ENCODE assay signal across 14 cellular contexts in genomic region chr2:113407446-113408099, GRCh38. TPM values are rescaled to one million over a fixed set of nuclear protein-coding genes. Genes with fewer than 3 reads are reported as not detected.
DNase-seq lines count a peak whose midpoint lies in the region; ATAC-seq, FAIRE-seq and TF ChIP-seq lines count a peak whose summit lies in the region.
"Had no signal": no experiment of that assay in that cellular context is flagged by ENCODE, and none has a peak within 500 bp of the region (broad histone marks: within the 10 kb centered on the region; RNA-seq: fewer than 3 reads in every experiment).

No MANE protein-coding gene starts in this region.

- no peaks in the 10 kb centered on the region for H3K9me1 ChIP-seq in keratinocyte (ENCODE audit: control insufficient read depth, extremely low read depth, insufficient read depth, low read length)

- 60 to 70% (median 65%) methylated on average over 3 of the region's 3 CpGs for WGBS in psoas muscle, 3 donors

- H3K4me1 Mint-ChIP-seq in IgD-negative memory B cell = peaks cover 24 to 34% (median 27%) of the 10 kb centered on the region in 3 donors
- no peaks in the 10 kb centered on the region for H3K4me1 Mint-ChIP-seq in activated T-helper 17 cell treated with anti-CD3 and anti-CD28 coated beads, Interleukin-2, amount 50 U/mL, for 72 hours

- dilution Hi-C loops in keratinocyte (cut with MboI; ENCODE audit: extremely low pct_ligation_motif_present, low sequenced_read_pairs) = no loop called here

- H3K36me3 ChIP-seq in adipocyte (ENCODE audit: control insufficient read depth, insufficient read depth, low read length, severe bottlenecking) = no peaks in the 10 kb centered on the region
- peaks cover 0 to 1% of the 10 kb centered on the region in 2 experiments for H3K36me3 ChIP-seq in keratinocyte (ENCODE audit: control insufficient read depth in 2 of 2, extremely low read depth in 1 of 2, insufficient read depth in 2 of 2, low read length in 2 of 2)
- H3K36me3 ChIP-seq in psoas muscle (ENCODE audit: insufficient read depth in 1 of 2, low read depth in 1 of 2) = no peaks in the 10 kb centered on the region

- no peak overlapping the region for H3K4me2 ChIP-seq in keratinocyte (ENCODE audit: control insufficient read depth, extremely low read depth, insufficient read depth, low read depth, low read length)

- no peaks in the 10 kb centered on the region for H3K9me3 ChIP-seq in adipocyte (ENCODE audit: control insufficient read depth, low read length)
- no peaks in the 10 kb centered on the region for H3K9me3 ChIP-seq in keratinocyte (ENCODE audit: control insufficient read depth, low read depth, low read length)
- H3K9me3 ChIP-seq in psoas muscle = no peaks in the 10 kb centered on the region

- no peaks in the 10 kb centered on the region for H3K79me2 ChIP-seq in keratinocyte (ENCODE audit: control insufficient read depth, insufficient read depth, low read length)

- no peaks in the 10 kb centered on the region for H3K4me1 ChIP-seq in adipocyte (ENCODE audit: control insufficient read depth, insufficient read depth, low read length)
- no peaks in the 10 kb centered on the region for H3K4me1 ChIP-seq in keratinocyte (ENCODE audit: control insufficient read depth, extremely low read depth, insufficient read depth, low read length)
- no peaks in the 10 kb centered on the region for H3K4me1 ChIP-seq in psoas muscle

- no peak overlapping the region for H2AFZ ChIP-seq in keratinocyte (ENCODE audit: control insufficient read depth, low read length)

- FAIRE-seq in keratinocyte (lab: Jason Lieb, UNC) = no peak
- FAIRE-seq: GM18507 had no signal

- peaks cover 0 to 12% (median 3%) of the 10 kb centered on the region in 3 donors for H3K9me3 Mint-ChIP-seq in IgD-negative memory B cell
- H3K9me3 Mint-ChIP-seq in activated T-helper 17 cell treated with anti-CD3 and anti-CD28 coated beads, Interleukin-2, amount 50 U/mL, for 72 hours = no peaks in the 10 kb centered on the region
- H3K9me3 Mint-ChIP-seq: CD4-positive, alpha-beta T cell had no signal

- no peak overlapping the region for H3K9ac ChIP-seq in adipocyte (ENCODE audit: low read length)
- no peak overlapping the region for H3K9ac ChIP-seq in keratinocyte (ENCODE audit: control insufficient read depth, extremely low read depth, insufficient read depth, low read length)

- no peak overlapping the region for H3K27ac ChIP-seq in keratinocyte (ENCODE audit: control insufficient read depth, insufficient read depth, low read length)
- no peak overlapping the region for H3K27ac ChIP-seq in psoas muscle

- H3K27me3 Mint-ChIP-seq in IgD-negative memory B cell = no peaks in the 10 kb centered on the region
- H3K27me3 Mint-ChIP-seq in activated T-helper 17 cell treated with anti-CD3 and anti-CD28 coated beads, Interleukin-2, amount 50 U/mL, for 72 hours = peaks cover 25% of the 10 kb centered on the region

- peak overlapping the region; percentile 92 to 99 (median 95) for H3K4me3 Mint-ChIP-seq in IgD-negative memory B cell
- no peak overlapping the region for H3K4me3 Mint-ChIP-seq in activated T-helper 17 cell treated with anti-CD3 and anti-CD28 coated beads, Interleukin-2, amount 50 U/mL, for 72 hours
- H3K4me3 Mint-ChIP-seq: CD4-positive, alpha-beta T cell had no signal

- peaks cover 4% of the 10 kb centered on the region for H3K36me3 Mint-ChIP-seq in IgD-negative memory B cell
- H3K36me3 Mint-ChIP-seq in activated T-helper 17 cell treated with anti-CD3 and anti-CD28 coated beads, Interleukin-2, amount 50 U/mL, for 72 hours (ENCODE audit: low read depth) = no peaks in the 10 kb centered on the region

- intact Hi-C loops in psoas muscle (cut with DNase I) = no loop called here

- H3K27ac Mint-ChIP-seq in IgD-negative memory B cell = no peak overlapping the region
- H3K27ac Mint-ChIP-seq in activated T-helper 17 cell treated with anti-CD3 and anti-CD28 coated beads, Interleukin-2, amount 50 U/mL, for 72 hours = no peak overlapping the region
- H3K27ac Mint-ChIP-seq: CD4-positive, alpha-beta T cell had no signal

- ATAC-seq in psoas muscle = no peak
- no peak for ATAC-seq in GM21825 (IDR thresholded peaks at IDR 0.05; ENCODE audit: unreplicated experiment)
- ATAC-seq in omental fat pad (ENCODE audit: low FRiP score) = no peak
- ATAC-seq in activated T-helper 17 cell treated with anti-CD3 and anti-CD28 coated beads, Interleukin-2, amount 50 U/mL, for 72 hours (replicated peaks) = no peak

- H4K20me1 ChIP-seq in keratinocyte (ENCODE audit: control insufficient read depth, extremely low read depth, insufficient read depth, low read length) = no peaks in the 10 kb centered on the region

- DNase-seq in AG09319 (ENCODE audit: extremely low read depth, low read depth) = no peak
- DNase-seq in adipocyte (ENCODE audit: low read depth) = peak; percentile 14
- no peak for DNase-seq in keratinocyte (ENCODE audit: low read depth, low spot score)
- no peak for DNase-seq in psoas muscle
- no peak for DNase-seq in omental fat pad (ENCODE audit: low spot score)
- DNase-seq: CD4-positive, alpha-beta T cell; hippocampal formation; NCI-H1417 treated with DMSO at 0.1 percent for 48 hours; occipital lobe; SIG-M5 had no signal

- peaks cover 3% of the 10 kb centered on the region for H3K27me3 ChIP-seq in adipocyte (replicated peaks; ENCODE audit: control insufficient read depth, insufficient read depth, low read length)
- no peaks in the 10 kb centered on the region for H3K27me3 ChIP-seq in keratinocyte (ENCODE audit: control insufficient read depth, extremely low read depth, insufficient read depth, low read length)
- H3K27me3 ChIP-seq in psoas muscle (ENCODE audit: insufficient read depth in 3 of 3, low read length in 2 of 3) = peaks cover 0 to 3% (median 0%) of the 10 kb centered on the region in 3 donors

- H3K4me3 ChIP-seq in adipocyte (ENCODE audit: low read length) = no peak overlapping the region
- no peak overlapping the region for H3K4me3 ChIP-seq in keratinocyte (ENCODE audit: control insufficient read depth in 2 of 3, extremely low read depth in 1 of 3, insufficient read depth in 2 of 3, low read depth in 1 of 3, low read length in 3 of 3)
- no peak overlapping the region for H3K4me3 ChIP-seq in psoas muscle

- TF ChIP-seq CTCF in AG09319 (IDR thresholded peaks at IDR 0.05; ENCODE audit: low read depth, low read length) (peak; percentile 15), keratinocyte (optimal IDR thresholded peaks at IDR 0.05 in 1 of 3, IDR thresholded peaks at IDR 0.05 in 1 of 3, conservative IDR thresholded peaks at IDR 0.05 in 1 of 3; ENCODE audit: extremely low read depth in 1 of 3, insufficient read depth in 2 of 3, low read length in 3 of 3) (peak; percentile 36 to 42 (median 38)), psoas muscle (IDR thresholded peaks at IDR 0.05) (no peak), omental fat pad (IDR thresholded peaks at IDR 0.05) (no peak)

RNA-seq across cellular contexts. Expression of gene ZNG1B, which starts 29.9 kb away (rescaled TPM):
- polyA plus RNA-seq in IgD-negative memory B cell = 36.6 TPM
- 18.9 to 34.0 TPM (median 19.6 TPM) in 3 replicates for polyA plus RNA-seq in keratinocyte
- polyA plus RNA-seq in keratinocyte (2011; ENCODE audit: low read depth) = 28.4 TPM
- polyA plus RNA-seq in keratinocyte (2011; cell fraction: cytosol; rRNA removed) = 11.2 and 19.0 TPM in 2 replicates
- polyA plus RNA-seq in keratinocyte (2011; cell fraction: nucleus; rRNA removed) = 23.0 and 40.3 TPM in 2 replicates
- 17.6 and 25.2 TPM in 2 replicates for polyA plus RNA-seq in keratinocyte (2012; ENCODE audit: low replicate concordance)
- 4.7 to 20.5 TPM (median 9.9 TPM) in 3 replicates for polyA minus RNA-seq in keratinocyte
- polyA minus RNA-seq in keratinocyte (2011; cell fraction: cytosol; rRNA and poly(A)+ RNA removed) = 16.5 TPM
- polyA minus RNA-seq in keratinocyte (2011; cell fraction: nucleus; rRNA and poly(A)+ RNA removed) = 13.6 and 23.4 TPM in 2 replicates
- 10 to 100 TPM; 18.9 to 29.3 (median 25.3) TPM for total RNA-seq in psoas muscle
- polyA plus RNA-seq in psoas muscle = 10 to 100 TPM; 22.7 to 63.2 (median 28.0) TPM
- total RNA-seq in omental fat pad = 10 to 100 TPM; 18.7 to 36.1 (median 29.5) TPM
- 10 to 100 TPM; 37.6 to 46.9 TPM for total RNA-seq in activated T-helper 17 cell treated with anti-CD3 and anti-CD28 coated beads, Interleukin-2, amount 50 U/mL, for 72 hours

Comparison
In these comparisons a context has a peak if more than half of its experiments do, and no peak if none do; other contexts are left out.
1. CTCF ChIP-seq: peak in AG09319 (single experiment) and keratinocyte (3 of 3); none in psoas muscle (single experiment) and omental fat pad (0 of 3).